In the genomic region with DNA sequence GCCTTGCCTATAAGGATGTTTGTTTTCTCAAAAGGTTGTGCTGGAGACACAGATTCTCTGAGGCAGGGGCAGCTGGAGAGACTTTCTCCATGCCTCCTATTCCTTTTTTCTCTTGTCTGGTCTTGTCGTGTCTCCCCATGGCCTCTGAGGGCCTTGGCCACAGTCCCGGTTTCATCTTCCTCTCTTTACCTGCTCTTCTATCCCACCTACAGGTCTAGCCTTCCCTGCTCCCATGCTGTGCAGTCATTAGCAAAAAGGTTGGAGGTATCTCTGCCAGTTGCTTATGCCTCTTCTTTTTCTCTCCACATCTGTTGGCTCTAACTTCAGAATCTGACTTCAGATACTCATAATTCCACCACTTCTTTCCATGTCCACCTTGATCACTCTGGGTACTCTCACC, we compare ENCODE assay signal across 19 cellular contexts.
"Had no signal": no experiment of that assay in that cellular context is flagged by ENCODE, and none has a peak within 500 bp of the region (broad histone marks: within the 10 kb centered on the region; RNA-seq: fewer than 3 reads in every experiment).

No MANE protein-coding gene starts in this region.

- DNase-seq: Kasumi-1, MM.1S, NCI-H1092 treated with DMSO at 0.1 percent for 48 hours, NCI-H1436, NCI-H187, NCI-H2029, NCI-H2081 treated with DMSO at 0.1 percent for 48 hours, NCI-H345, NCI-H524, NCI-H526 treated with DMSO at 0.1 percent for 48 hours, NCI-H774, Right ventricle myocardium superior, RPMI8226, SIG-M5 had no signal

- H3K27ac Mint-ChIP-seq: IgD-negative memory B cell had no signal

- H3K4me3 ChIP-seq: K562, SJSA1, SK-N-MC had no signal

- H3K4me3 Mint-ChIP-seq: IgD-negative memory B cell had no signal

- ATAC-seq: K562 had no signal

- H3K4me1 Mint-ChIP-seq: IgD-negative memory B cell had no signal

- H3K27ac ChIP-seq: KMS-11, SJSA1, SK-N-MC had no signal

- H3K27me3 ChIP-seq: SJSA1 had no signal

- H3K4me2 ChIP-seq: KMS-11 had no signal

- H3K36me3 Mint-ChIP-seq: IgD-negative memory B cell had no signal

- H3K9me3 ChIP-seq: SJSA1 had no signal

- H3K36me3 ChIP-seq: SJSA1 had no signal

- H3K9ac ChIP-seq: KMS-11 had no signal

- H3K4me1 ChIP-seq: SJSA1 had no signal
